Comparison of ENCODE assay signal across 8 cellular contexts in the genomic region with DNA sequence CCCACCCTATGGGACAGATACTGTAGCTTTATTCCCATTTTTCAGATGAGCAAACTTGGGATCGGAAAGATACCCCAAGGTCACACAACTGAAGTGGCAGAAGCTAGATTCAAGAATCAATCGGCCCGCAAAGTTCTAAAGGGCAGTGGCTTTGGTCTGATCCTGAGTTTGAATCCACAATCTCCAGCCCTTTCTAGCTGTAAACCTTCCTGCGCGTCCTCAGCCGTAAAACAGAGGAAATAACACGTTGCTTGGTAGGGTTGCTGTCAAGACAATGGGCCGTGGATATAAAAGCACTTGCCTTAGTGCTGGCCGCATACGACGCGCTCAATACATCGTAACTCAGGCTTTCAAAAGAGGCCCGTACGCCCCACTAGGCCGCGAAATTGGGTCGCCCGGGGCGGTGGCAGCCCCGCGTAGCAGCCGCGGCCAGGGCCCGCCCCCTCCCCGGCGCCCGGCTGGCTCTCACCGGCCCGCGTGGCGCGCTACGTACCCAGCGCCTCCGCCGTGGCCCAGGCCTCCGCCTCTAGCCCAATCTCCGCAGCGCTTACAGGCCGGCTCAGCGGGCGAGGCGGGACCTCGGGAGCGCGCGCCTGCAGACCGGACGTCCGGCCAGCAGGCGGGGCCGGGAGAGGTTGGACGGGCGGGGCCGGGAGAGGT. TPM values are rescaled to one million over a fixed set of nuclear protein-coding genes. Genes with fewer than 3 reads are reported as not detected.
A peak's percentile ranks its signal among the peaks of the same experiment; 100 is the strongest.
DNase-seq lines count a peak whose midpoint lies in the region; ATAC-seq and TF ChIP-seq lines count a peak whose summit lies in the region.

A gene with protein sequence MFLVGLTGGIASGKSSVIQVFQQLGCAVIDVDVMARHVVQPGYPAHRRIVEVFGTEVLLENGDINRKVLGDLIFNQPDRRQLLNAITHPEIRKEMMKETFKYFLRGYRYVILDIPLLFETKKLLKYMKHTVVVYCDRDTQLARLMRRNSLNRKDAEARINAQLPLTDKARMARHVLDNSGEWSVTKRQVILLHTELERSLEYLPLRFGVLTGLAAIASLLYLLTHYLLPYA (minus strand): TSS at position 573 of the 660 bp plus-strand sequence. CDS start 16,747 bp downstream, outside the sequence.

- H3K4me1 Mint-ChIP-seq in activated naive CD4-positive, alpha-beta T cell treated with anti-CD3 and anti-CD28 coated beads, Interleukin-2, amount 50 U/mL, for 24 hours = peaks cover 40% of the 10 kb centered on the region

- peak within 1 kb of the TSS; percentile 85 for H3K27ac ChIP-seq in temporal lobe (ENCODE audit: low read depth, low read length)

- no peaks in the 10 kb centered on the region for H3K27me3 Mint-ChIP-seq in activated naive CD4-positive, alpha-beta T cell treated with anti-CD3 and anti-CD28 coated beads, Interleukin-2, amount 50 U/mL, for 24 hours

- DNase-seq in GM04504 (ENCODE audit: low read depth) (peak; percentile 94), NCI-H1048 (lab: John Stamatoyannopoulos, UW) (peak; percentile 93), glomerular endothelial cell (ENCODE audit: extremely low read depth, low read depth, low spot score) (no peak), omental fat pad (ENCODE audit: low spot score) (peak; percentile 57)

- no peaks in the 10 kb centered on the region for H3K9me3 Mint-ChIP-seq in activated naive CD4-positive, alpha-beta T cell treated with anti-CD3 and anti-CD28 coated beads, Interleukin-2, amount 50 U/mL, for 24 hours

- H3K4me3 Mint-ChIP-seq in activated naive CD4-positive, alpha-beta T cell treated with anti-CD3 and anti-CD28 coated beads, Interleukin-2, amount 50 U/mL, for 24 hours = peak within 1 kb of the TSS; percentile 98

- ATAC-seq in HG02571 (IDR thresholded peaks at IDR 0.05; ENCODE audit: unreplicated experiment) = peak; percentile 80
- peak; percentile 100 for ATAC-seq in SK-N-SH treated with all-trans-retinoic acid at 6 μM for 48 hours
- ATAC-seq in omental fat pad (ENCODE audit: low FRiP score) = peak; percentile 98

- peak within 1 kb of the TSS; percentile 98 for H3K27ac Mint-ChIP-seq in activated naive CD4-positive, alpha-beta T cell treated with anti-CD3 and anti-CD28 coated beads, Interleukin-2, amount 50 U/mL, for 24 hours

- no peak for TF ChIP-seq CTCF in omental fat pad (IDR thresholded peaks at IDR 0.05)

- no peaks in the 10 kb centered on the region for H3K36me3 Mint-ChIP-seq in activated naive CD4-positive, alpha-beta T cell treated with anti-CD3 and anti-CD28 coated beads, Interleukin-2, amount 50 U/mL, for 24 hours

TF ChIP-seq in SK-N-SH treated with all-trans-retinoic acid at 6 μM for 48 hours, 23 proteins besides CTCF, POLR2A, EP300 and RAD21:
- TF ChIP-seq, protein P1, sequence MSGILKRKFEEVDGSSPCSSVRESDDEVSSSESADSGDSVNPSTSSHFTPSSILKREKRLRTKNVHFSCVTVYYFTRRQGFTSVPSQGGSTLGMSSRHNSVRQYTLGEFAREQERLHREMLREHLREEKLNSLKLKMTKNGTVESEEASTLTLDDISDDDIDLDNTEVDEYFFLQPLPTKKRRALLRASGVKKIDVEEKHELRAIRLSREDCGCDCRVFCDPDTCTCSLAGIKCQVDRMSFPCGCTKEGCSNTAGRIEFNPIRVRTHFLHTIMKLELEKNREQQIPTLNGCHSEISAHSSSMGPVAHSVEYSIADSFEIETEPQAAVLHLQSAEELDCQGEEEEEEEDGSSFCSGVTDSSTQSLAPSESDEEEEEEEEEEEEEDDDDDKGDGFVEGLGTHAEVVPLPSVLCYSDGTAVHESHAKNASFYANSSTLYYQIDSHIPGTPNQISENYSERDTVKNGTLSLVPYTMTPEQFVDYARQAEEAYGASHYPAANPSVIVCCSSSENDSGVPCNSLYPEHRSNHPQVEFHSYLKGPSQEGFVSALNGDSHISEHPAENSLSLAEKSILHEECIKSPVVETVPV (CRISPR knock-in tag; IDR thresholded peaks at IDR 0.05) = no peak
- no peak for TF ChIP-seq ZNF565 (CRISPR knock-in tag; conservative IDR thresholded peaks at IDR 0.05; ENCODE audit: low read depth)
- no peak for TF ChIP-seq GLIS3 (CRISPR knock-in tag; IDR thresholded peaks at IDR 0.05)

RNA-seq across cellular contexts. Expression of the gene that starts here (rescaled TPM):
- total RNA-seq in glomerular endothelial cell (35.2 and 37.2 TPM in 2 replicates), omental fat pad (10 to 100 TPM; 22.7 to 36.4 (median 25.2) TPM), temporal lobe (36.4 TPM)
